ENCODE assay signal across 9 cellular contexts in genomic region chr10:43197834-43198681, GRCh38. TPM values are rescaled to one million over a fixed set of nuclear protein-coding genes. Genes with fewer than 3 reads are reported as not detected.
DNase-seq lines count a peak whose midpoint lies in the region; ATAC-seq and TF ChIP-seq lines count a peak whose summit lies in the region.
"Had no signal": no experiment of that assay in that cellular context is flagged by ENCODE, and none has a peak within 500 bp of the region (broad histone marks: within the 10 kb centered on the region; RNA-seq: fewer than 3 reads in every experiment).

No MANE protein-coding gene starts in this region.

- no peaks in the 10 kb centered on the region for H3K27me3 ChIP-seq in OCI-LY3 (ENCODE audit: low read depth, low read length)
- H3K27me3 ChIP-seq in aorta (ENCODE audit: control insufficient read depth in 1 of 2, insufficient read depth in 2 of 2, low read length in 1 of 2) = no peaks in the 10 kb centered on the region
- H3K27me3 ChIP-seq: SJSA1 had no signal

- no peak overlapping the region for H3K4me2 ChIP-seq in OCI-LY3 (ENCODE audit: low read length)

- intact Hi-C loops in aorta (cut with DNase I) = no loop called here

- no peak overlapping the region for H3K4me3 ChIP-seq in OCI-LY3 (ENCODE audit: low read length)
- no peak overlapping the region for H3K4me3 ChIP-seq in foreskin fibroblast (ENCODE audit: low read depth in 1 of 2, low read length in 2 of 2)
- H3K4me3 ChIP-seq in aorta (ENCODE audit: low read length in 2 of 2) = no peak overlapping the region
- H3K4me3 ChIP-seq: SJSA1 had no signal

- ATAC-seq in aorta (ENCODE audit: low FRiP score) (no peak), GM21786 (IDR thresholded peaks at IDR 0.05; ENCODE audit: unreplicated experiment) (no peak)

- H3K79me2 ChIP-seq in OCI-LY3 (ENCODE audit: low read length) = no peaks in the 10 kb centered on the region

- DNase-seq in stimulated activated CD4-positive, alpha-beta T cell treated with anti-CD3 and anti-CD28 coated beads, Interleukin-15, amount 100 ng/mL, for 24 hours = peak; percentile 39
- DNase-seq in stimulated activated CD4-positive, alpha-beta T cell treated with anti-CD3 and anti-CD28 coated beads, Interleukin-4, amount 100 ng/mL, for 24 hours = no peak
- DNase-seq in foreskin fibroblast (peak in 1 of 2 donors; percentile 45), aorta (peak; percentile 26 to 49), activated gamma-delta T cell treated with Interleukin-2 at 50 U/mL for 16 hours (no peak), NCI-H2227 treated with DMSO at 0.1 percent for 48 hours (lab: John Stamatoyannopoulos, UW) (no peak)

- no peaks in the 10 kb centered on the region for H3K4me1 ChIP-seq in OCI-LY3 (ENCODE audit: low read length)
- no peaks in the 10 kb centered on the region for H3K4me1 ChIP-seq in aorta (ENCODE audit: control insufficient read depth in 1 of 2, insufficient read depth in 2 of 2, low read length in 2 of 2)
- H3K4me1 ChIP-seq: SJSA1 had no signal

- H2AFZ ChIP-seq in OCI-LY3 (ENCODE audit: low read depth, low read length) = no peak overlapping the region

- H3K27ac ChIP-seq in OCI-LY3 (ENCODE audit: low read length) = no peak overlapping the region
- H3K27ac ChIP-seq in aorta (ENCODE audit: low read depth in 1 of 2, low read length in 2 of 2) = no peak overlapping the region
- H3K27ac ChIP-seq: SJSA1 had no signal

- 87% methylated on average over 15 of the region's 15 CpGs for WGBS in aorta, 2 donors

- peak; percentile 25; the same call in 1 of the 2 replicates for TF ChIP-seq CTCF in OCI-LY3 (IDR thresholded peaks at IDR 0.05; ENCODE audit: low read depth, low read length)
- TF ChIP-seq CTCF in foreskin fibroblast (IDR thresholded peaks at IDR 0.05; ENCODE audit: low read depth, low read length) = peak; percentile 53

- H3K36me3 ChIP-seq in OCI-LY3 (replicated peaks; ENCODE audit: low read depth, low read length) = no peaks in the 10 kb centered on the region
- H3K36me3 ChIP-seq in aorta (ENCODE audit: control insufficient read depth in 1 of 2, insufficient read depth in 2 of 2, low read length in 1 of 2) = no peaks in the 10 kb centered on the region
- H3K36me3 ChIP-seq: SJSA1 had no signal

- H3K9ac ChIP-seq in OCI-LY3 (ENCODE audit: low read length) = no peak overlapping the region

- no peaks in the 10 kb centered on the region for H4K20me1 ChIP-seq in OCI-LY3 (ENCODE audit: insufficient read depth, low read length)

- H3K9me3 ChIP-seq in OCI-LY3 (ENCODE audit: insufficient read depth, low read length) (no peaks in the 10 kb centered on the region), aorta (ENCODE audit: control insufficient read depth, low read length) (no peaks in the 10 kb centered on the region)
- H3K9me3 ChIP-seq: SJSA1 had no signal

RNA-seq across cellular contexts. Expression of gene CSGALNACT2, which starts 59.8 kb away (rescaled TPM):
- 10 to 100 TPM; 32.7 to 35.8 TPM for total RNA-seq in aorta
- 10 to 100 TPM; 18.2 to 20.1 TPM for polyA plus RNA-seq in aorta

Comparison
In these comparisons a context has a peak if more than half of its experiments do, and no peak if none do; other contexts are left out.
1. DNase-seq: peak in stimulated activated CD4-positive, alpha-beta T cell treated with anti-CD3 and anti-CD28 coated beads, Interleukin-15, amount 100 ng/mL, for 24 hours (single experiment) and aorta (2 of 2); none in stimulated activated CD4-positive, alpha-beta T cell treated with anti-CD3 and anti-CD28 coated beads, Interleukin-4, amount 100 ng/mL, for 24 hours (single experiment), activated gamma-delta T cell treated with Interleukin-2 at 50 U/mL for 16 hours (single experiment) and NCI-H2227 treated with DMSO at 0.1 percent for 48 hours (single experiment).